ENCODE assay signal across 8 cellular contexts in genomic region chr15:71752604-71753289, GRCh38. TPM values are rescaled to one million over a fixed set of nuclear protein-coding genes. Genes with fewer than 3 reads are reported as not detected.
DNase-seq lines count a peak whose midpoint lies in the region; ATAC-seq, FAIRE-seq and TF ChIP-seq lines count a peak whose summit lies in the region.

No MANE protein-coding gene starts in this region.

- CTCF ChIA-PET in RWPE1 (lab: Yijun Ruan, JAX) = interaction anchor here (0.6 to 1.8 kb wide), 10 partner anchors 8 to 1087 kb away, joined by 3 to 11 read pairs (median 4); no protein-coding TSS in a partner anchor

- H3K36me3 ChIP-seq in small intestine (ENCODE audit: control insufficient read depth in 2 of 2, insufficient read depth in 2 of 2, low read length in 2 of 2) = peaks cover 0 to 2% of the 10 kb centered on the region in 2 donors

- POLR2A ChIA-PET in RWPE1 (lab: Yijun Ruan, JAX; ENCODE audit: low non-redundant PET) = no interaction called here

- no peak for TF ChIP-seq POLR2A in GM18505 (IDR thresholded peaks at IDR 0.05; ENCODE audit: borderline replicate concordance, extremely low read depth, insufficient read depth, insufficient read length)

- FAIRE-seq in small intestine (lab: Jason Lieb, UNC) = no peak

- ATAC-seq in GM21367 (IDR thresholded peaks at IDR 0.05; ENCODE audit: unreplicated experiment) (no peak), GM18505 (IDR thresholded peaks at IDR 0.05; ENCODE audit: unreplicated experiment) (no peak), GM19463 (IDR thresholded peaks at IDR 0.05; ENCODE audit: unreplicated experiment) (no peak)

- TF ChIP-seq CTCF in C4-2B (conservative IDR thresholded peaks at IDR 0.05) = peak; percentile 63
- peak; percentile 16; the same call in 1 of the 2 replicates for TF ChIP-seq CTCF in RWPE1 (conservative IDR thresholded peaks at IDR 0.05; ENCODE audit: low read depth)
- peak; percentile 63 for TF ChIP-seq CTCF in fibroblast of mammary gland (conservative IDR thresholded peaks at IDR 0.05; ENCODE audit: control insufficient read depth, insufficient read depth, low read depth, low read length)

- H3K27ac ChIP-seq in C4-2B (no peak overlapping the region), RWPE1 (no peak overlapping the region), small intestine (ENCODE audit: low read depth in 1 of 2, low read length in 1 of 2) (peak overlapping the region in 1 of 2 donors; percentile 41)

- no peaks in the 10 kb centered on the region for H3K27me3 ChIP-seq in small intestine (ENCODE audit: control insufficient read depth in 2 of 2, insufficient read depth in 2 of 2, low read length in 2 of 2)

- DNase-seq in GOT3 (lab: John Stamatoyannopoulos, UW) (peak; percentile 54), RWPE1 (ENCODE audit: low spot score) (peak; percentile 67), fibroblast of mammary gland (ENCODE audit: low read depth) (peak; percentile 98), small intestine (peak; percentile 85)

- H3K4me3 ChIP-seq in fibroblast of mammary gland (ENCODE audit: control insufficient read depth, low read depth, low read length) (no peak overlapping the region), small intestine (ENCODE audit: low read depth in 1 of 2, low read length in 2 of 2) (no peak overlapping the region)

- WGBS in small intestine, 3 donors = 16 to 40% (median 27%) methylated on average over 11 of the region's 11 CpGs

- no peaks in the 10 kb centered on the region for H3K4me1 ChIP-seq in small intestine (ENCODE audit: control insufficient read depth in 2 of 2, insufficient read depth in 1 of 2, low read depth in 1 of 2, low read length in 1 of 2)

- no peaks in the 10 kb centered on the region for H3K9me3 ChIP-seq in small intestine (ENCODE audit: control insufficient read depth, low read depth)

RNA-seq across cellular contexts. Expression of gene NR2E3, which starts 57.6 kb away (rescaled TPM):
- under 1 TPM; 0.07 to 0.89 (median 0.27) TPM for polyA plus RNA-seq in small intestine
